8 cellular contexts compared by ENCODE assay signal in genomic region chr1:149928388-149928724, GRCh38. TPM values are rescaled to one million over a fixed set of nuclear protein-coding genes. Genes with fewer than 3 reads are reported as not detected.
DNase-seq lines count a peak whose midpoint lies in the region; ATAC-seq and TF ChIP-seq lines count a peak whose summit lies in the region.

No MANE protein-coding gene starts in this region.

- H3K27me3 Mint-ChIP-seq in stimulated activated naive CD8-positive, alpha-beta T cell treated with anti-CD3 and anti-CD28 coated beads, Interleukin-15, Interleukin-2, amounts not matched to agents 100 ng/mL and 50 ng/mL, for 24 hours = no peaks in the 10 kb centered on the region
- H3K27me3 Mint-ChIP-seq in MCF 10A (ENCODE audit: insufficient read depth, unreplicated experiment) (no peaks in the 10 kb centered on the region), mesothelial cell of epicardium (ENCODE audit: low read depth) (no peaks in the 10 kb centered on the region)

- peak overlapping the region; percentile 96 for H3K4me3 Mint-ChIP-seq in stimulated activated naive CD8-positive, alpha-beta T cell treated with anti-CD3 and anti-CD28 coated beads, Interleukin-15, Interleukin-2, amounts not matched to agents 100 ng/mL and 50 ng/mL, for 24 hours
- H3K4me3 Mint-ChIP-seq in MCF 10A (ENCODE audit: unreplicated experiment) = peak overlapping the region; percentile 99
- peak overlapping the region; percentile 99 for H3K4me3 Mint-ChIP-seq in mesothelial cell of epicardium

- BruUV-seq in MCF 10A (replicated peaks; lab: Mats Ljungman, UMichigan) = no TSS peak

- POLR2A ChIA-PET in MCF 10A (lab: Yijun Ruan, JAX) = interaction anchor here (0.7 to 7.3 kb wide), 23 partner anchors 10 to 942 kb away, joined by 3 to 228 read pairs (median 5); partner anchors contain the start of genes BOLA1, MTMR11, OTUD7B and VPS45

- H3K4me1 Mint-ChIP-seq in stimulated activated naive CD8-positive, alpha-beta T cell treated with anti-CD3 and anti-CD28 coated beads, Interleukin-15, Interleukin-2, amounts not matched to agents 100 ng/mL and 50 ng/mL, for 24 hours (ENCODE audit: low read depth) = peaks cover 44% of the 10 kb centered on the region
- H3K4me1 Mint-ChIP-seq in MCF 10A (ENCODE audit: insufficient read depth, unreplicated experiment) (peaks cover 67% of the 10 kb centered on the region), mesothelial cell of epicardium (peaks cover 35% of the 10 kb centered on the region)

- intact Hi-C loops in MCF 10A (cut with micrococcal nuclease) = no loop called here

- H3K36me3 Mint-ChIP-seq in stimulated activated naive CD8-positive, alpha-beta T cell treated with anti-CD3 and anti-CD28 coated beads, Interleukin-15, Interleukin-2, amounts not matched to agents 100 ng/mL and 50 ng/mL, for 24 hours (ENCODE audit: low read depth) = peaks cover 38% of the 10 kb centered on the region
- H3K36me3 Mint-ChIP-seq in MCF 10A (ENCODE audit: insufficient read depth, unreplicated experiment) (peaks cover 39% of the 10 kb centered on the region), mesothelial cell of epicardium (peaks cover 46% of the 10 kb centered on the region)

- no peak for DNase-seq in stimulated activated naive CD8-positive, alpha-beta T cell treated with anti-CD3 and anti-CD28 coated beads, Interleukin-15, Interleukin-2, amounts not matched to agents 100 U/mL and 50 U/mL, for 24 hours
- DNase-seq in MCF 10A (ENCODE audit: unreplicated experiment) (no peak), mesothelial cell of epicardium (ENCODE audit: low spot score in 2 of 2, unreplicated experiment in 2 of 2) (no peak), NCI-H2171 treated with DMSO at 0.1 percent for 48 hours (lab: John Stamatoyannopoulos, UW) (no peak), DMS114 treated with DMSO at 0.1 percent for 48 hours (lab: John Stamatoyannopoulos, UW; ENCODE audit: unreplicated experiment) (no peak)
- DNase-seq in activated CD4-positive, alpha-beta T cell treated with anti-CD3 and anti-CD28 coated beads, Interleukin-2, amount 50 U/mL, for 48 hours = no peak

- H3K9me3 Mint-ChIP-seq in stimulated activated naive CD8-positive, alpha-beta T cell treated with anti-CD3 and anti-CD28 coated beads, Interleukin-15, Interleukin-2, amounts not matched to agents 100 ng/mL and 50 ng/mL, for 24 hours = no peaks in the 10 kb centered on the region
- no peaks in the 10 kb centered on the region for H3K9me3 Mint-ChIP-seq in MCF 10A (ENCODE audit: unreplicated experiment)
- H3K9me3 Mint-ChIP-seq in mesothelial cell of epicardium = no peaks in the 10 kb centered on the region

- no peak for TF ChIP-seq CTCF in MCF 10A (IDR thresholded peaks at IDR 0.05; ENCODE audit: unreplicated experiment)
- TF ChIP-seq CTCF in mesothelial cell of epicardium (IDR thresholded peaks at IDR 0.05; ENCODE audit: unreplicated experiment) = no peak

- H3K27ac Mint-ChIP-seq in stimulated activated naive CD8-positive, alpha-beta T cell treated with anti-CD3 and anti-CD28 coated beads, Interleukin-15, Interleukin-2, amounts not matched to agents 100 ng/mL and 50 ng/mL, for 24 hours = peak overlapping the region; percentile 90
- H3K27ac Mint-ChIP-seq in MCF 10A (ENCODE audit: low read depth, unreplicated experiment) = peak overlapping the region; percentile 87
- H3K27ac Mint-ChIP-seq in mesothelial cell of epicardium = peak overlapping the region; percentile 97

- no peak for ATAC-seq in stimulated activated naive CD8-positive, alpha-beta T cell treated with anti-CD3 and anti-CD28 coated beads, Interleukin-15, Interleukin-2, amounts not matched to agents 100 U/mL and 50 U/mL, for 24 hours
- ATAC-seq in GM21737 (IDR thresholded peaks at IDR 0.05; ENCODE audit: unreplicated experiment) = no peak

- CTCF ChIA-PET in MCF 10A (lab: Yijun Ruan, JAX) = interaction anchor here (0.6 to 1.6 kb wide), 8 partner anchors 9 to 282 kb away, joined by 3 to 6 read pairs (median 3); no protein-coding TSS in a partner anchor

RNA-seq across cellular contexts. Expression of gene SF3B4, which starts 0.8 kb away (rescaled TPM):
- total RNA-seq in MCF 10A (2022) (79.2 and 99.2 TPM in 2 replicates), mesothelial cell of epicardium (68.7 to 72.8 TPM (median 69.2 TPM) in 3 replicates)

RNA-seq across cellular contexts. Expression of gene MTMR11, which starts 8.3 kb away (rescaled TPM):
- total RNA-seq in MCF 10A (2022) (23.8 and 33.5 TPM in 2 replicates), mesothelial cell of epicardium (35.1 to 39.3 TPM (median 37.4 TPM) in 3 replicates)

RNA-seq across cellular contexts. Expression of gene SV2A, which starts 10.7 kb away (rescaled TPM):
- total RNA-seq in MCF 10A (2022) (0.12 TPM in 1 of 2 replicates, not detected in the other), mesothelial cell of epicardium (19.1 to 20.3 TPM (median 19.6 TPM) in 3 replicates)

RNA-seq across cellular contexts. Expression of gene BOLA1, which starts 29.0 kb away (rescaled TPM):
- total RNA-seq in MCF 10A (2022) (17.4 and 22.4 TPM in 2 replicates), mesothelial cell of epicardium (11.6 to 12.4 TPM (median 11.7 TPM) in 3 replicates)

Comparison
In these comparisons a context has a peak if more than half of its experiments do, and no peak if none do; other contexts are left out.
1. RNA of gene SV2A, which starts 10.7 kb away (total RNA-seq): 19.1 to 20.3 TPM in mesothelial cell of epicardium; 0.12 TPM in MCF 10A; every median in the first group is over 10 times any median in the second.
2. Peak in every context shown above with its lines, with median percentiles within 50 percentile points of each other: H3K27ac Mint-ChIP-seq and H3K4me3 Mint-ChIP-seq.